1 cellular context compared by ENCODE assay signal in the genomic region with DNA sequence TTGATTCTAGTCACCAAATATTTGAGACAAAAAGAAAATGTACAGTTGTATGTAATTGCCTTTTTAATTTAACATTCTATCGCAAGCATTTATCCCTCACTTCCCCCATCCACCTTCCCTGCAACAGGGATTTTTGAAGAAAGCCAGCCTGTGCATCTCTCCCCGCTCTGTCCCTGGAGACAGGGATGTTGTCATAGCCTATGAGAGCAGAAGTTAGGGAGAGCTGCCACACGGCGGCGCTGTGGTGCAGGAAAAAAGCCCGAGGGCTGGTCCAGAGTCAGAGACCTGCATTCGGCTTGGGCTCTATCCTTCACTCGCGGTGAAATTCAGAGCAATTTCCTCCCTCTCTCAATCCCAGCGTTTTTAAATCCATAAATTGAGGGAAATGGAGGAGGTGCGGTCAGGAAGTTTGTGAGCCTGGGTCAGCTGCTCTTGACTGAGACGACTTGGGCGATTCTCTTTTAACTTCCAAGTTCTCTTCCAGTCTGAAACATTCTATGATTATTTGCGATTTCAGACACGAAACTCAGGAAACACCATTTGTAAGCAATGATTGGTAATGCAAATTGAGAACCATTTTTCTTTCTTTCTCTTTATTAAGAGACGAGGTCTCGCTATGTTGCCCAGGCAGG.
A peak's percentile ranks its signal among the peaks of the same experiment; 100 is the strongest.
TF ChIP-seq lines count a peak whose summit lies in the region.

No MANE protein-coding gene starts in this region.

TF ChIP-seq in K562, 482 proteins besides CTCF, POLR2A, EP300 and RAD21 (continued from another document and continues in another):
- TF ChIP-seq, protein P1, sequence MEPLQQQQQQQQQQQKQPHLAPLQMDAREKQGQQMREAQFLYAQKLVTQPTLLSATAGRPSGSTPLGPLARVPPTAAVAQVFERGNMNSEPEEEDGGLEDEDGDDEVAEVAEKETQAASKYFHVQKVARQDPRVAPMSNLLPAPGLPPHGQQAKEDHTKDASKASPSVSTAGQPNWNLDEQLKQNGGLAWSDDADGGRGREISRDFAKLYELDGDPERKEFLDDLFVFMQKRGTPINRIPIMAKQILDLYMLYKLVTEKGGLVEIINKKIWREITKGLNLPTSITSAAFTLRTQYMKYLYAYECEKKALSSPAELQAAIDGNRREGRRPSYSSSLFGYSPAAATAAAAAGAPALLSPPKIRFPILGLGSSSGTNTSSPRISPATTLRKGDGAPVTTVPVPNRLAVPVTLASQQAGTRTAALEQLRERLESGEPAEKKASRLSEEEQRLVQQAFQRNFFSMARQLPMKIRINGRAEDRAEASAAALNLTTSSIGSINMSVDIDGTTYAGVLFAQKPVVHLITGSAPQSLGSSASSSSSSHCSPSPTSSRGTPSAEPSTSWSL (CRISPR knock-in tag; IDR thresholded peaks at IDR 0.05; ENCODE audit: borderline replicate concordance), result no peak
- TF ChIP-seq BCL6 (CRISPR knock-in tag; IDR thresholded peaks at IDR 0.05), result 0 out of 2 replicates have a peak, but pooled peaks have one; percentile 14
- no peak for TF ChIP-seq NCOA1 (IDR thresholded peaks at IDR 0.05; ENCODE audit: low read depth)
- 0 out of 2 replicates have a peak, but pooled peaks have one; percentile 27 for TF ChIP-seq LCOR (CRISPR knock-in tag; IDR thresholded peaks at IDR 0.05)
- TF ChIP-seq KLF13 (tag; IDR thresholded peaks at IDR 0.05; ENCODE audit: borderline replicate concordance, low read depth), result no peak
- no peak for TF ChIP-seq PRMT5 (CRISPR knock-in tag; IDR thresholded peaks at IDR 0.05)
- TF ChIP-seq ERF (CRISPR knock-in tag; IDR thresholded peaks at IDR 0.05), result 0 out of 2 replicates have a peak, but pooled peaks have one; percentile 68
- TF ChIP-seq TEAD4 (IDR thresholded peaks at IDR 0.05; ENCODE audit: low read length), result peak; percentile 30; the same call in 1 of the 2 replicates
- TF ChIP-seq TEAD4 (CRISPR knock-in tag; IDR thresholded peaks at IDR 0.05; ENCODE audit: borderline replicate concordance), result no peak
- TF ChIP-seq, protein P2, sequence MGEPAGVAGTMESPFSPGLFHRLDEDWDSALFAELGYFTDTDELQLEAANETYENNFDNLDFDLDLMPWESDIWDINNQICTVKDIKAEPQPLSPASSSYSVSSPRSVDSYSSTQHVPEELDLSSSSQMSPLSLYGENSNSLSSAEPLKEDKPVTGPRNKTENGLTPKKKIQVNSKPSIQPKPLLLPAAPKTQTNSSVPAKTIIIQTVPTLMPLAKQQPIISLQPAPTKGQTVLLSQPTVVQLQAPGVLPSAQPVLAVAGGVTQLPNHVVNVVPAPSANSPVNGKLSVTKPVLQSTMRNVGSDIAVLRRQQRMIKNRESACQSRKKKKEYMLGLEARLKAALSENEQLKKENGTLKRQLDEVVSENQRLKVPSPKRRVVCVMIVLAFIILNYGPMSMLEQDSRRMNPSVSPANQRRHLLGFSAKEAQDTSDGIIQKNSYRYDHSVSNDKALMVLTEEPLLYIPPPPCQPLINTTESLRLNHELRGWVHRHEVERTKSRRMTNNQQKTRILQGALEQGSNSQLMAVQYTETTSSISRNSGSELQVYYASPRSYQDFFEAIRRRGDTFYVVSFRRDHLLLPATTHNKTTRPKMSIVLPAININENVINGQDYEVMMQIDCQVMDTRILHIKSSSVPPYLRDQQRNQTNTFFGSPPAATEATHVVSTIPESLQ (CRISPR knock-in tag; IDR thresholded peaks at IDR 0.05), result 0 out of 2 replicates have a peak, but pooled peaks have one; percentile 30
- TF ChIP-seq, protein P3, sequence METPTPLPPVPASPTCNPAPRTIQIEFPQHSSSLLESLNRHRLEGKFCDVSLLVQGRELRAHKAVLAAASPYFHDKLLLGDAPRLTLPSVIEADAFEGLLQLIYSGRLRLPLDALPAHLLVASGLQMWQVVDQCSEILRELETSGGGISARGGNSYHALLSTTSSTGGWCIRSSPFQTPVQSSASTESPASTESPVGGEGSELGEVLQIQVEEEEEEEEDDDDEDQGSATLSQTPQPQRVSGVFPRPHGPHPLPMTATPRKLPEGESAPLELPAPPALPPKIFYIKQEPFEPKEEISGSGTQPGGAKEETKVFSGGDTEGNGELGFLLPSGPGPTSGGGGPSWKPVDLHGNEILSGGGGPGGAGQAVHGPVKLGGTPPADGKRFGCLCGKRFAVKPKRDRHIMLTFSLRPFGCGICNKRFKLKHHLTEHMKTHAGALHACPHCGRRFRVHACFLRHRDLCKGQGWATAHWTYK (CRISPR knock-in tag; IDR thresholded peaks at IDR 0.05), result no peak
- TF ChIP-seq HIVEP1 (CRISPR knock-in tag; IDR thresholded peaks at IDR 0.05), result no peak
- TF ChIP-seq MEF2A (IDR thresholded peaks at IDR 0.05; ENCODE audit: control insufficient read depth, low read depth, low read length), result no peak
- no peak for TF ChIP-seq SIN3A (IDR thresholded peaks at IDR 0.05; ENCODE audit: borderline replicate concordance in 2 of 2, control insufficient read depth in 1 of 2, low read depth in 2 of 2, low read length in 2 of 2)
- TF ChIP-seq, protein P4, sequence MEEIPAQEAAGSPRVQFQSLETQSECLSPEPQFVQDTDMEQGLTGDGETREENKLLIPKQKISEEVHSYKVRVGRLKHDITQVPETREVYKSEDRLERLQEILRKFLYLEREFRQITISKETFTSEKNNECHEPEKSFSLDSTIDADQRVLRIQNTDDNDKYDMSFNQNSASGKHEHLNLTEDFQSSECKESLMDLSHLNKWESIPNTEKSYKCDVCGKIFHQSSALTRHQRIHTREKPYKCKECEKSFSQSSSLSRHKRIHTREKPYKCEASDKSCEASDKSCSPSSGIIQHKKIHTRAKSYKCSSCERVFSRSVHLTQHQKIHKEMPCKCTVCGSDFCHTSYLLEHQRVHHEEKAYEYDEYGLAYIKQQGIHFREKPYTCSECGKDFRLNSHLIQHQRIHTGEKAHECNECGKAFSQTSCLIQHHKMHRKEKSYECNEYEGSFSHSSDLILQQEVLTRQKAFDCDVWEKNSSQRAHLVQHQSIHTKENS (CRISPR knock-in tag; IDR thresholded peaks at IDR 0.05), result no peak
- TF ChIP-seq KAT8 (IDR thresholded peaks at IDR 0.05; ENCODE audit: low read depth), result no peak
- no peak for TF ChIP-seq ZNF324 (CRISPR knock-in tag; IDR thresholded peaks at IDR 0.05)
- 0 out of 2 replicates have a peak, but pooled peaks have one; percentile 33 for TF ChIP-seq FOXJ2 (tag; IDR thresholded peaks at IDR 0.05)
- no peak for TF ChIP-seq ZC3H4 (CRISPR knock-in tag; IDR thresholded peaks at IDR 0.05; ENCODE audit: borderline replicate concordance)
- TF ChIP-seq, protein P5, sequence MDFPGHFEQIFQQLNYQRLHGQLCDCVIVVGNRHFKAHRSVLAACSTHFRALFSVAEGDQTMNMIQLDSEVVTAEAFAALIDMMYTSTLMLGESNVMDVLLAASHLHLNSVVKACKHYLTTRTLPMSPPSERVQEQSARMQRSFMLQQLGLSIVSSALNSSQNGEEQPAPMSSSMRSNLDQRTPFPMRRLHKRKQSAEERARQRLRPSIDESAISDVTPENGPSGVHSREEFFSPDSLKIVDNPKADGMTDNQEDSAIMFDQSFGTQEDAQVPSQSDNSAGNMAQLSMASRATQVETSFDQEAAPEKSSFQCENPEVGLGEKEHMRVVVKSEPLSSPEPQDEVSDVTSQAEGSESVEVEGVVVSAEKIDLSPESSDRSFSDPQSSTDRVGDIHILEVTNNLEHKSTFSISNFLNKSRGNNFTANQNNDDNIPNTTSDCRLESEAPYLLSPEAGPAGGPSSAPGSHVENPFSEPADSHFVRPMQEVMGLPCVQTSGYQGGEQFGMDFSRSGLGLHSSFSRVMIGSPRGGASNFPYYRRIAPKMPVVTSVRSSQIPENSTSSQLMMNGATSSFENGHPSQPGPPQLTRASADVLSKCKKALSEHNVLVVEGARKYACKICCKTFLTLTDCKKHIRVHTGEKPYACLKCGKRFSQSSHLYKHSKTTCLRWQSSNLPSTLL (IDR thresholded peaks at IDR 0.05), result 0 out of 2 replicates have a peak, but pooled peaks have one; percentile 2
- peak; percentile 38 for TF ChIP-seq RBM39 (optimal IDR thresholded peaks at IDR 0.05; ENCODE audit: low read depth, low read length)
- TF ChIP-seq FOSL1 (tag; conservative IDR thresholded peaks at IDR 0.05), result 0 out of 2 replicates have a peak, but pooled peaks have one; percentile 20
- TF ChIP-seq, protein P6, sequence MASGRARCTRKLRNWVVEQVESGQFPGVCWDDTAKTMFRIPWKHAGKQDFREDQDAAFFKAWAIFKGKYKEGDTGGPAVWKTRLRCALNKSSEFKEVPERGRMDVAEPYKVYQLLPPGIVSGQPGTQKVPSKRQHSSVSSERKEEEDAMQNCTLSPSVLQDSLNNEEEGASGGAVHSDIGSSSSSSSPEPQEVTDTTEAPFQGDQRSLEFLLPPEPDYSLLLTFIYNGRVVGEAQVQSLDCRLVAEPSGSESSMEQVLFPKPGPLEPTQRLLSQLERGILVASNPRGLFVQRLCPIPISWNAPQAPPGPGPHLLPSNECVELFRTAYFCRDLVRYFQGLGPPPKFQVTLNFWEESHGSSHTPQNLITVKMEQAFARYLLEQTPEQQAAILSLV (tag; IDR thresholded peaks at IDR 0.05), result no peak
- no peak for TF ChIP-seq SOX6 (IDR thresholded peaks at IDR 0.05)
- TF ChIP-seq, protein P7, sequence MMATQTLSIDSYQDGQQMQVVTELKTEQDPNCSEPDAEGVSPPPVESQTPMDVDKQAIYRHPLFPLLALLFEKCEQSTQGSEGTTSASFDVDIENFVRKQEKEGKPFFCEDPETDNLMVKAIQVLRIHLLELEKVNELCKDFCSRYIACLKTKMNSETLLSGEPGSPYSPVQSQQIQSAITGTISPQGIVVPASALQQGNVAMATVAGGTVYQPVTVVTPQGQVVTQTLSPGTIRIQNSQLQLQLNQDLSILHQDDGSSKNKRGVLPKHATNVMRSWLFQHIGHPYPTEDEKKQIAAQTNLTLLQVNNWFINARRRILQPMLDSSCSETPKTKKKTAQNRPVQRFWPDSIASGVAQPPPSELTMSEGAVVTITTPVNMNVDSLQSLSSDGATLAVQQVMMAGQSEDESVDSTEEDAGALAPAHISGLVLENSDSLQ (IDR thresholded peaks at IDR 0.05), result no peak
- TF ChIP-seq SRSF7 (optimal IDR thresholded peaks at IDR 0.05; ENCODE audit: low read depth, low read length), result no peak
- no peak for TF ChIP-seq RUNX1 (IDR thresholded peaks at IDR 0.05; ENCODE audit: low read depth)
- TF ChIP-seq, protein P8, sequence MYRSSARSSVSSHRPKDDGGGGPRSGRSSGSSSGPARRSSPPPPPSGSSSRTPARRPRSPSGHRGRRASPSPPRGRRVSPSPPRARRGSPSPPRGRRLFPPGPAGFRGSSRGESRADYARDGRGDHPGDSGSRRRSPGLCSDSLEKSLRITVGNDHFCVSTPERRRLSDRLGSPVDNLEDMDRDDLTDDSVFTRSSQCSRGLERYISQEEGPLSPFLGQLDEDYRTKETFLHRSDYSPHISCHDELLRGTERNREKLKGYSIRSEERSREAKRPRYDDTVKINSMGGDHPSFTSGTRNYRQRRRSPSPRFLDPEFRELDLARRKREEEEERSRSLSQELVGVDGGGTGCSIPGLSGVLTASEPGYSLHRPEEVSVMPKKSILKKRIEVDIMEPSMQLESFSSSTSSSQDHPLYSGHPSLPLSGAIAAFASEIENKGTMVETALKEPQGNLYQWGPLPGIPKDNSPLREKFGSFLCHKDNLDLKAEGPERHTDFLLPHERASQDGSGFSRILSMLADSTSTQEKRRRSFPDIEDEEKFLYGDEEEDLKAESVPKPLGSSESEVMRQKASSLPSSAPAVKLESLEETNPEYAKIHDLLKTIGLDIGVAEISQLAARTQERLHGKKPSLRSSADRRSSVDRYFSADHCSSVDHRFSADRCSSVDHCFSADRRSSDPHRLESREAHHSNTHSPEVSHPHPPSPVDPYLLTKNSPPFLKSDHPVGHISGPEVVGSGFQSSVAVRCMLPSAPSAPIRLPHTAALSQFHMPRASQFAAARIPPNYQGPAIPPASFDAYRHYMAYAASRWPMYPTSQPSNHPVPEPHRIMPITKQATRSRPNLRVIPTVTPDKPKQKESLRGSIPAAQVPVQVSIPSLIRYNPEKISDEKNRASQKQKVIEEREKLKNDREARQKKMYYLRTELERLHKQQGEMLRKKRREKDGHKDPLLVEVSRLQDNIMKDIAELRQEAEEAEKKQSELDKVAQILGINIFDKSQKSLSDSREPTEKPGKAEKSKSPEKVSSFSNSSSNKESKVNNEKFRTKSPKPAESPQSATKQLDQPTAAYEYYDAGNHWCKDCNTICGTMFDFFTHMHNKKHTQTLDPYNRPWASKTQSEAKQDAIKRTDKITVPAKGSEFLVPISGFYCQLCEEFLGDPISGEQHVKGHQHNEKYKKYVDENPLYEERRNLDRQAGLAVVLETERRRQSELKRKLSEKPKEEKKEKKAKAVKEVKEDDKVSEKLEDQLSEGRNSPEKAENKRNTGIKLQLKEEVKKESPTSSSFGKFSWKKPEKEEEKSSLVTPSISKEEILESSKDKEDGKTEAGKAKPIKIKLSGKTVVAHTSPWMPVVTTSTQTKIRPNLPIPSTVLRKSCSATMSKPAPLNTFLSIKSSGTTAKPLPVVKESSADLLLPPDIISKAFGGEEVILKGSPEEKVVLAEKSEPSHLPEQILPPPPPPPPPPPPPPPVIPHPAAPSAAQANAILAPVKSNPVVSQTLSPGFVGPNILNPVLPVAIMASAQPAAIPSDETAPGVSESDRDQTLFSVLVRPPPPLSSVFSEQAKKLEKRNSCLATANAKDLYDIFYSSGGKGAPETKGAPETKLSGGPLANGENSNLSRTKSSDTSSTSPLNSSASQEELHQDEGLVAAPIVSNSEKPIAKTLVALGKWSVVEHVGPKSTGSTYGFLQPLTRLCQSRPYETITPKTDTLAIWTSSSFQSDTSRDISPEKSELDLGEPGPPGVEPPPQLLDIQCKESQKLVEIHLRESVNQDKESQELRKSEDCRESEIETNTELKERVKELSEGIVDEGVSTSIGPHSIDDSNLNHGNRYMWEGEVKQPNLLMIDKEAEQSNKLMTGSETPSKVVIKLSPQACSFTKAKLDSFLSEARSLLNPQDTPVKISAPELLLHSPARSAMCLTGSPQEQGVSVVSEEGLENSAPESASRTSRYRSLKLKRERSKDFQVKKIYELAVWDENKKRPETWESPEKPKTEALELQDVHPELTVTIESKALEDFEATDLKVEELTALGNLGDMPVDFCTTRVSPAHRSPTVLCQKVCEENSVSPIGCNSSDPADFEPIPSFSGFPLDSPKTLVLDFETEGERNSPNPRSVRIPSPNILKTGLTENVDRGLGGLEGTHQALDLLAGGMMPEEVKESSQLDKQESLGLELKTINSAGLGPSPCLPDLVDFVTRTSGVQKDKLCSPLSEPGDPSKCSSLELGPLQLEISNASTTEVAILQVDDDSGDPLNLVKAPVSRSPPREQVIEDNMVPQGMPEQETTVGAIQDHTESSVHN (IDR thresholded peaks at IDR 0.05; ENCODE audit: borderline replicate concordance in 1 of 2, low read depth in 1 of 2), result no peak
- TF ChIP-seq, protein P9, sequence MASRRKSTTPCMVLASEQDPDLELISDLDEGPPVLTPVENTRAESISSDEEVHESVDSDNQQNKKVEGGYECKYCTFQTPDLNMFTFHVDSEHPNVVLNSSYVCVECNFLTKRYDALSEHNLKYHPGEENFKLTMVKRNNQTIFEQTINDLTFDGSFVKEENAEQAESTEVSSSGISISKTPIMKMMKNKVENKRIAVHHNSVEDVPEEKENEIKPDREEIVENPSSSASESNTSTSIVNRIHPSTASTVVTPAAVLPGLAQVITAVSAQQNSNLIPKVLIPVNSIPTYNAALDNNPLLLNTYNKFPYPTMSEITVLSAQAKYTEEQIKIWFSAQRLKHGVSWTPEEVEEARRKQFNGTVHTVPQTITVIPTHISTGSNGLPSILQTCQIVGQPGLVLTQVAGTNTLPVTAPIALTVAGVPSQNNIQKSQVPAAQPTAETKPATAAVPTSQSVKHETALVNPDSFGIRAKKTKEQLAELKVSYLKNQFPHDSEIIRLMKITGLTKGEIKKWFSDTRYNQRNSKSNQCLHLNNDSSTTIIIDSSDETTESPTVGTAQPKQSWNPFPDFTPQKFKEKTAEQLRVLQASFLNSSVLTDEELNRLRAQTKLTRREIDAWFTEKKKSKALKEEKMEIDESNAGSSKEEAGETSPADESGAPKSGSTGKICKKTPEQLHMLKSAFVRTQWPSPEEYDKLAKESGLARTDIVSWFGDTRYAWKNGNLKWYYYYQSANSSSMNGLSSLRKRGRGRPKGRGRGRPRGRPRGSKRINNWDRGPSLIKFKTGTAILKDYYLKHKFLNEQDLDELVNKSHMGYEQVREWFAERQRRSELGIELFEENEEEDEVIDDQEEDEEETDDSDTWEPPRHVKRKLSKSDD (conservative IDR thresholded peaks at IDR 0.05; ENCODE audit: low read length), result no peak
